In the genomic region with DNA sequence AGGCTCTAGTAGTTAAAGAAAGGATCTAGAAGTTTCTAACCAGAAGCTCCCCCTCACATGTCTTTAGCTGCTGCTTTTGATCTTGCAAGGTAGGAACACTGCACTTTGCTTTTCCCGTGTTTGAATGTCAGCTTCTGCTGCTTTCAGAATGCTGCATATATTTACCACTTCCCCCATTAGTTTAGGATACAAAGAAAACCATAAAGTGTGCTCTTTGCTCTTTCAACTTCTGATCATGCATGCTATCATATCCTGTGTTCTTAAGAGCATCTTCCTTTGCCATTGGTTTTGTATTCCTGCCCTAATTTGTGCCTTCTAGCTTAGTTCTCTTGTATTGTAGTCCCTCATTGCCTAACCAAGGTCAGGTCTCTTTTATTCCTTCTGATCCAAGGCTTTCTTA, we compare ENCODE assay signal across 1 cellular context.
TF ChIP-seq lines count a peak whose summit lies in the region.

No MANE protein-coding gene starts in this region.

TF ChIP-seq in WTC11, 78 proteins besides CTCF, POLR2A, EP300 and RAD21 (continued from another document):
- TF ChIP-seq, protein P1, sequence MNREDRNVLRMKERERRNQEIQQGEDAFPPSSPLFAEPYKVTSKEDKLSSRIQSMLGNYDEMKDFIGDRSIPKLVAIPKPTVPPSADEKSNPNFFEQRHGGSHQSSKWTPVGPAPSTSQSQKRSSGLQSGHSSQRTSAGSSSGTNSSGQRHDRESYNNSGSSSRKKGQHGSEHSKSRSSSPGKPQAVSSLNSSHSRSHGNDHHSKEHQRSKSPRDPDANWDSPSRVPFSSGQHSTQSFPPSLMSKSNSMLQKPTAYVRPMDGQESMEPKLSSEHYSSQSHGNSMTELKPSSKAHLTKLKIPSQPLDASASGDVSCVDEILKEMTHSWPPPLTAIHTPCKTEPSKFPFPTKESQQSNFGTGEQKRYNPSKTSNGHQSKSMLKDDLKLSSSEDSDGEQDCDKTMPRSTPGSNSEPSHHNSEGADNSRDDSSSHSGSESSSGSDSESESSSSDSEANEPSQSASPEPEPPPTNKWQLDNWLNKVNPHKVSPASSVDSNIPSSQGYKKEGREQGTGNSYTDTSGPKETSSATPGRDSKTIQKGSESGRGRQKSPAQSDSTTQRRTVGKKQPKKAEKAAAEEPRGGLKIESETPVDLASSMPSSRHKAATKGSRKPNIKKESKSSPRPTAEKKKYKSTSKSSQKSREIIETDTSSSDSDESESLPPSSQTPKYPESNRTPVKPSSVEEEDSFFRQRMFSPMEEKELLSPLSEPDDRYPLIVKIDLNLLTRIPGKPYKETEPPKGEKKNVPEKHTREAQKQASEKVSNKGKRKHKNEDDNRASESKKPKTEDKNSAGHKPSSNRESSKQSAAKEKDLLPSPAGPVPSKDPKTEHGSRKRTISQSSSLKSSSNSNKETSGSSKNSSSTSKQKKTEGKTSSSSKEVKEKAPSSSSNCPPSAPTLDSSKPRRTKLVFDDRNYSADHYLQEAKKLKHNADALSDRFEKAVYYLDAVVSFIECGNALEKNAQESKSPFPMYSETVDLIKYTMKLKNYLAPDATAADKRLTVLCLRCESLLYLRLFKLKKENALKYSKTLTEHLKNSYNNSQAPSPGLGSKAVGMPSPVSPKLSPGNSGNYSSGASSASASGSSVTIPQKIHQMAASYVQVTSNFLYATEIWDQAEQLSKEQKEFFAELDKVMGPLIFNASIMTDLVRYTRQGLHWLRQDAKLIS (CRISPR knock-in tag; IDR thresholded peaks at IDR 0.05; ENCODE audit: borderline replicate concordance), result no peak
- no peak for TF ChIP-seq TCF7 (CRISPR knock-in tag; IDR thresholded peaks at IDR 0.05; ENCODE audit: low read depth)
- TF ChIP-seq, protein P2, sequence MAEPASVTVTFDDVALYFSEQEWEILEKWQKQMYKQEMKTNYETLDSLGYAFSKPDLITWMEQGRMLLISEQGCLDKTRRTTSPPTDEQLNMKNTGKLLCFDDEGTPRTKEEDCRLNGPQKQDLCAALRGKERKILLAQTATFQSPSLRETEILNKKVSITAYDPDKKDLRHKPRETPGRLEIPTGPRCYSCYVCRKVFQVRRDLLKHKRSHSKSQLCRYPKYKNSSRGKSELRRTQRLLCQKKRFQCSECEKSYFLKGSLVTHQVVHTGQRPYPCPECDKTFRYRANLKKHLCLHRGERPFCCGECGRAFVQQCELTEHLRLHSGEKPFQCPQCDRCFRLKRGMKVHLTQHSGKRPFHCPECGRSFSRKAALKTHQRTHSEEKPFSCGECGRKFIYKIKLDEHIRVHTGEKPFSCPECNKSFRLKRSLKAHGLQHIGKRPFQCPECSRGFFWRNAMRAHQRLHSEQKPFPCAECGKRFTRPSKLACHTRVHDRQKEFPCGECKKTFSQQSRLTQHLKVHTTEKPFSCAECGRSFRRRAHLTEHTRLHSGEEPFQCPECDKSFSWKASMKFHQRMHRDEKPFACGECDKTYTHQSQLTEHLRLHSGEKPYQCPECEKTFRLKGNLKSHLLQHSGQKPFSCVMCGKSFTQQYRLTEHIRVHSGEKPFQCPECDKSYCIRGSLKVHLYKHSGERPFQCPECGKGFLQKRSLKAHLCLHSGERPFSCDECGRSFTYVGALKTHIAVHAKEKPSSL (CRISPR knock-in tag; conservative IDR thresholded peaks at IDR 0.05), result no peak
- TF ChIP-seq, protein P3, sequence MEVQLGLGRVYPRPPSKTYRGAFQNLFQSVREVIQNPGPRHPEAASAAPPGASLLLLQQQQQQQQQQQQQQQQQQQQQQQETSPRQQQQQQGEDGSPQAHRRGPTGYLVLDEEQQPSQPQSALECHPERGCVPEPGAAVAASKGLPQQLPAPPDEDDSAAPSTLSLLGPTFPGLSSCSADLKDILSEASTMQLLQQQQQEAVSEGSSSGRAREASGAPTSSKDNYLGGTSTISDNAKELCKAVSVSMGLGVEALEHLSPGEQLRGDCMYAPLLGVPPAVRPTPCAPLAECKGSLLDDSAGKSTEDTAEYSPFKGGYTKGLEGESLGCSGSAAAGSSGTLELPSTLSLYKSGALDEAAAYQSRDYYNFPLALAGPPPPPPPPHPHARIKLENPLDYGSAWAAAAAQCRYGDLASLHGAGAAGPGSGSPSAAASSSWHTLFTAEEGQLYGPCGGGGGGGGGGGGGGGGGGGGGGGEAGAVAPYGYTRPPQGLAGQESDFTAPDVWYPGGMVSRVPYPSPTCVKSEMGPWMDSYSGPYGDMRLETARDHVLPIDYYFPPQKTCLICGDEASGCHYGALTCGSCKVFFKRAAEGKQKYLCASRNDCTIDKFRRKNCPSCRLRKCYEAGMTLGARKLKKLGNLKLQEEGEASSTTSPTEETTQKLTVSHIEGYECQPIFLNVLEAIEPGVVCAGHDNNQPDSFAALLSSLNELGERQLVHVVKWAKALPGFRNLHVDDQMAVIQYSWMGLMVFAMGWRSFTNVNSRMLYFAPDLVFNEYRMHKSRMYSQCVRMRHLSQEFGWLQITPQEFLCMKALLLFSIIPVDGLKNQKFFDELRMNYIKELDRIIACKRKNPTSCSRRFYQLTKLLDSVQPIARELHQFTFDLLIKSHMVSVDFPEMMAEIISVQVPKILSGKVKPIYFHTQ (CRISPR knock-in tag; IDR thresholded peaks at IDR 0.05), result no peak
- TF ChIP-seq ZNF317 (CRISPR knock-in tag; IDR thresholded peaks at IDR 0.05; ENCODE audit: borderline replicate concordance, low read depth), result no peak
- TF ChIP-seq, protein P4, sequence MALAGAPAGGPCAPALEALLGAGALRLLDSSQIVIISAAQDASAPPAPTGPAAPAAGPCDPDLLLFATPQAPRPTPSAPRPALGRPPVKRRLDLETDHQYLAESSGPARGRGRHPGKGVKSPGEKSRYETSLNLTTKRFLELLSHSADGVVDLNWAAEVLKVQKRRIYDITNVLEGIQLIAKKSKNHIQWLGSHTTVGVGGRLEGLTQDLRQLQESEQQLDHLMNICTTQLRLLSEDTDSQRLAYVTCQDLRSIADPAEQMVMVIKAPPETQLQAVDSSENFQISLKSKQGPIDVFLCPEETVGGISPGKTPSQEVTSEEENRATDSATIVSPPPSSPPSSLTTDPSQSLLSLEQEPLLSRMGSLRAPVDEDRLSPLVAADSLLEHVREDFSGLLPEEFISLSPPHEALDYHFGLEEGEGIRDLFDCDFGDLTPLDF (CRISPR knock-in tag; IDR thresholded peaks at IDR 0.05), result no peak
- TF ChIP-seq CBFB (CRISPR knock-in tag; IDR thresholded peaks at IDR 0.05; ENCODE audit: low read depth), result no peak
